In the genomic region with DNA sequence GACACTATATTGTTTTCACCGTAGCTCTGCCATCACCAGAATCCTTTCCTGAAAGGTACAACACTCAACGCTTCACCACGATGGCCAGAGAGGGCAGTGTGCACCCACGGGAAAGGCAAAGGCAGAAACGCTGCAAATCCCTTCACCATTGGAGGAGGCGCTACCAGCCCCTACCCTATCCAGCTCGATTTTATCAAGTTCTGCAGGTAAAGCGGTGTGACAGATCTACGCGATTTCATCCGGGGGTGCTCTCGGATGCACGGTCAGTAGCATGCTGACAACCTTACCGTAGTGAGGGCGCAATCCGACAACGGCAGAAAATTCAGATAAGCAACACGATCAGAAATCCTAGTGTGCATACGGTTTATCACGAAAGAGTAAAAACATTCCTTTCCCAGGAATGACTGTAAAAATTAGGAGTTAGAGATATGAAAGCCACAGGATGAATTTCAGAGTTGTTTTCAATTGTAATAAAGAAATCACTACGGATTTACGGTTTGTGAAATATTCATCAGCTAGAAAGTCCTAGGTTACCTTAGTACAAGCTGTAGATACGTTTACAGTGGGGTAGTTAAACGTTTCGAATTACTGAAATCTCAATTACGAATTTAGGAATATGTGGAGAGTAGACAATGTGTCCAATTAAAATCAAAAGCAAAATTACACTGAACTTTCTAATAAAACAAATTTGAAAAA, we compare ENCODE assay signal across 8 cellular contexts. TPM values are rescaled to one million over a fixed set of nuclear protein-coding genes. Genes with fewer than 3 reads are reported as not detected.
DNase-seq lines count a peak whose midpoint lies in the region; ATAC-seq and TF ChIP-seq lines count a peak whose summit lies in the region.

No MANE protein-coding gene starts in this region.

- H3K36me3 Mint-ChIP-seq in CD4-positive, alpha-beta memory T cell, result no peaks in the 10 kb centered on the region
- peaks cover 3% of the 10 kb centered on the region for H3K36me3 Mint-ChIP-seq in activated CD4-positive, alpha-beta memory T cell treated with anti-CD3 and anti-CD28 coated beads for 36 hours

- TF ChIP-seq CTCF in lung (IDR thresholded peaks at IDR 0.05; ENCODE audit: control extremely low read depth, extremely low read depth), result peak; percentile 89

- H3K9me3 ChIP-seq in CD4-positive, alpha-beta memory T cell (ENCODE audit: control insufficient read depth in 1 of 2, low read length in 2 of 2), result no peaks in the 10 kb centered on the region
- no peaks in the 10 kb centered on the region for H3K9me3 ChIP-seq in ectodermal cell (ENCODE audit: control insufficient read depth, low read length)
- no peaks in the 10 kb centered on the region for H3K9me3 ChIP-seq in lung (ENCODE audit: control insufficient read depth in 2 of 2, insufficient read depth in 1 of 2, low read length in 1 of 2)

- CTCF ChIA-PET in CD4-positive, alpha-beta memory T cell (lab: Charles Lee; ENCODE audit: partially characterized antibody), result interaction anchor here (0.7 to 5.1 kb wide), 54 partner anchors 9 to 1488 kb away, joined by 3 to 39 read pairs (median 4); a partner anchor contains a TSS
- CTCF ChIA-PET in activated CD4-positive, alpha-beta memory T cell treated with anti-CD3 and anti-CD28 coated beads for 36 hours (lab: Charles Lee), result interaction anchor here (0.6 to 6.2 kb wide), 62 partner anchors 9 to 1481 kb away, joined by 3 to 113 read pairs (median 4); a partner anchor contains a TSS

- no peak overlapping the region for H3K27ac ChIP-seq in CD4-positive, alpha-beta memory T cell (ENCODE audit: low read depth, low read length)
- H3K27ac ChIP-seq in ectodermal cell (ENCODE audit: insufficient read depth, low read depth, low read length, poor library complexity, severe bottlenecking) (no peak overlapping the region), lung (ENCODE audit: low read depth in 1 of 2, low read length in 1 of 2) (no peak overlapping the region)

- H3K4me1 Mint-ChIP-seq in CD4-positive, alpha-beta memory T cell, result peaks cover 8 to 21% (median 13%) of the 10 kb centered on the region in 4 donors
- H3K4me1 Mint-ChIP-seq in activated CD4-positive, alpha-beta memory T cell treated with anti-CD3 and anti-CD28 coated beads for 36 hours (ENCODE audit: low read depth), result peaks cover 52% of the 10 kb centered on the region

- intact Hi-C loops in CD4-positive, alpha-beta memory T cell (cut with micrococcal nuclease), result loop anchor here (1.0 to 5.0 kb wide), 10 partner anchors 105 to 1490 kb away; a partner anchor contains a TSS
- intact Hi-C loops in activated CD4-positive, alpha-beta memory T cell treated with anti-CD3 and anti-CD28 coated beads for 36 hours (cut with micrococcal nuclease), result loop anchor here (1.0 to 5.0 kb wide), 11 partner anchors 28 to 1490 kb away; a partner anchor contains a TSS

- no peaks in the 10 kb centered on the region for H3K27me3 ChIP-seq in CD4-positive, alpha-beta memory T cell (ENCODE audit: insufficient read depth, low read length)
- H3K27me3 ChIP-seq in ectodermal cell (ENCODE audit: control insufficient read depth, insufficient read depth, low read length, poor library complexity, severe bottlenecking) (peaks cover 30% of the 10 kb centered on the region), lung (ENCODE audit: control insufficient read depth, insufficient read depth) (no peaks in the 10 kb centered on the region)

- H3K36me3 ChIP-seq in CD4-positive, alpha-beta memory T cell (ENCODE audit: insufficient read depth, low read length), result no peaks in the 10 kb centered on the region
- H3K36me3 ChIP-seq in ectodermal cell (ENCODE audit: control insufficient read depth, insufficient read depth, low read length) (no peaks in the 10 kb centered on the region), lung (ENCODE audit: control insufficient read depth in 2 of 2, insufficient read depth in 2 of 2, low read length in 2 of 2) (no peaks in the 10 kb centered on the region)

- POLR2A ChIA-PET in CD4-positive, alpha-beta memory T cell (lab: Charles Lee; ENCODE audit: partially characterized antibody), result interaction anchor here (0.9 to 2.6 kb wide), 7 partner anchors 8 to 319 kb away, joined by 3 to 23 read pairs (median 3); a partner anchor contains a TSS
- POLR2A ChIA-PET in activated CD4-positive, alpha-beta memory T cell treated with anti-CD3 and anti-CD28 coated beads for 36 hours (lab: Charles Lee), result interaction anchor here (0.7 to 3.5 kb wide), 5 partner anchors 25 to 320 kb away, joined by 3 to 22 read pairs (median 11); a partner anchor contains a TSS

- peak overlapping the region; percentile 46 to 52 for H3K4me3 ChIP-seq in CD4-positive, alpha-beta memory T cell (ENCODE audit: low read length in 2 of 2)
- H3K4me3 ChIP-seq in ectodermal cell (ENCODE audit: insufficient read depth, low read depth, low read length) (peak overlapping the region; percentile 62), lung (peak overlapping the region; percentile 28)

- peaks cover 0 to 3% of the 10 kb centered on the region in 2 donors for H3K27me3 Mint-ChIP-seq in CD4-positive, alpha-beta memory T cell
- peaks cover 6% of the 10 kb centered on the region for H3K27me3 Mint-ChIP-seq in activated CD4-positive, alpha-beta memory T cell treated with anti-CD3 and anti-CD28 coated beads for 36 hours

- peak; percentile 80 to 89 (median 83) for DNase-seq in CD4-positive, alpha-beta memory T cell
- DNase-seq in NCI-H748 (lab: John Stamatoyannopoulos, UW; ENCODE audit: unreplicated experiment) (peak; percentile 93), lung (ENCODE audit: low spot score) (peak; percentile 85)
- DNase-seq in activated CD4-positive, alpha-beta memory T cell treated with anti-CD3 and anti-CD28 coated beads for 36 hours, result peak; percentile 92
- DNase-seq in stimulated activated CD4-positive, alpha-beta T cell treated with anti-CD3 and anti-CD28 coated beads, TNF-alpha, amount 100 ng/mL, for 48 hours (ENCODE audit: low read depth in 3 of 3), result peak; percentile 61 to 72 (median 69)

- 8% methylated on average over 25 to 26 of the region's 26 CpGs for WGBS in ectodermal cell, 2 experiments
- 2% methylated on average over 26 of the region's 26 CpGs for WGBS in lung, 2 donors

- H3K27ac Mint-ChIP-seq in CD4-positive, alpha-beta memory T cell, result peak overlapping the region; percentile 12 to 93 (median 71)
- H3K27ac Mint-ChIP-seq in activated CD4-positive, alpha-beta memory T cell treated with anti-CD3 and anti-CD28 coated beads for 36 hours, result peak overlapping the region; percentile 49

- ATAC-seq in GM19372 (IDR thresholded peaks at IDR 0.05; ENCODE audit: low read depth, unreplicated experiment) (peak; percentile 44), HG03521 (IDR thresholded peaks at IDR 0.05; ENCODE audit: unreplicated experiment) (peak; percentile 41), lung (ENCODE audit: insufficient read depth, low FRiP score) (peak; percentile 68)

- peaks cover 27% of the 10 kb centered on the region for H3K4me1 ChIP-seq in CD4-positive, alpha-beta memory T cell (ENCODE audit: insufficient read depth, low read length)
- H3K4me1 ChIP-seq in ectodermal cell (ENCODE audit: control insufficient read depth, insufficient read depth, low read length) (peaks cover 16% of the 10 kb centered on the region), lung (ENCODE audit: control insufficient read depth in 2 of 2, insufficient read depth in 2 of 2, low read length in 2 of 2) (peaks cover 0 to 6% of the 10 kb centered on the region in 2 donors)

- no peaks in the 10 kb centered on the region for H3K9me3 Mint-ChIP-seq in CD4-positive, alpha-beta memory T cell
- no peaks in the 10 kb centered on the region for H3K9me3 Mint-ChIP-seq in activated CD4-positive, alpha-beta memory T cell treated with anti-CD3 and anti-CD28 coated beads for 36 hours

- H3K4me3 Mint-ChIP-seq in CD4-positive, alpha-beta memory T cell, result peak overlapping the region; percentile 87 to 93 (median 90)
- peak overlapping the region; percentile 78 for H3K4me3 Mint-ChIP-seq in activated CD4-positive, alpha-beta memory T cell treated with anti-CD3 and anti-CD28 coated beads for 36 hours

RNA-seq across cellular contexts. Expression of a gene that starts 1.8 kb away (rescaled TPM):
- 1 to 10 TPM; 3.0 to 3.2 TPM for total RNA-seq in CD4-positive, alpha-beta memory T cell
- polyA plus RNA-seq in CD4-positive, alpha-beta memory T cell, result 1 to 10 TPM; 5.0 to 5.1 TPM
- total RNA-seq in activated CD4-positive, alpha-beta memory T cell treated with anti-CD3 and anti-CD28 coated beads for 36 hours, result 10 to 100 TPM in 1 of 2 experiments, 1 to 10 TPM in 1; 9.2 to 11.4 TPM
- 57.9 TPM for polyA plus RNA-seq in ectodermal cell (2013, experiment 1 of 4)
- polyA plus RNA-seq in ectodermal cell (2013, experiment 2 of 4), result 58.1 TPM
- polyA plus RNA-seq in ectodermal cell (2013, experiment 3 of 4), result 33.7 TPM
- polyA plus RNA-seq in ectodermal cell (2013, experiment 4 of 4), result 33.4 TPM
- total RNA-seq in lung, result 10 to 100 TPM in 1 of 2 donors, 1 to 10 TPM in 1; 7.5 to 16.6 TPM
- 10 to 100 TPM in 1 of 2 donors, 1 to 10 TPM in 1; 2.7 to 11.9 TPM for polyA plus RNA-seq in lung
